1 cellular context compared by ENCODE assay signal in the genomic region with DNA sequence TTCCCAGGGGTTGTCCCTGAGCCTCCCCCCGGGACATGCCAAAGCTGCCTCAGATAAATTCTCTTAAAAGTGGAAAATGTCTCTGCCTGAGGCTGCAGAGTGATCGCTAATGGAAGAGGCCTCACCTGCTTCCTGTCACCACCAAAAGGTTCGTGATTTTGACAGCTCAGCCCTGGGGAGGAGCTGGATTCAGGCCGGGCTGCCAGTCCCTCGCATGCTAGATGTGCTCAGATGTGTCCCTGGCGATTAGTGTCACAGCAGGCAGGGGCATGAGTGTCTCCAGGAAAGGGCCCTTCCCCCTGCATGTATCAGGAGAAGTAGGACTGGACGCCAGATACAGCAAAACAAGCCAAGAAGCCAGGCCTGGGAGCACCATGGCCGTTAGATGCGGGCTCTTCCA.
TF ChIP-seq lines count a peak whose summit lies in the region.

No MANE protein-coding gene starts in this region.

TF ChIP-seq in K562, 482 proteins besides CTCF, POLR2A, EP300 and RAD21:
- TF ChIP-seq, protein P1, sequence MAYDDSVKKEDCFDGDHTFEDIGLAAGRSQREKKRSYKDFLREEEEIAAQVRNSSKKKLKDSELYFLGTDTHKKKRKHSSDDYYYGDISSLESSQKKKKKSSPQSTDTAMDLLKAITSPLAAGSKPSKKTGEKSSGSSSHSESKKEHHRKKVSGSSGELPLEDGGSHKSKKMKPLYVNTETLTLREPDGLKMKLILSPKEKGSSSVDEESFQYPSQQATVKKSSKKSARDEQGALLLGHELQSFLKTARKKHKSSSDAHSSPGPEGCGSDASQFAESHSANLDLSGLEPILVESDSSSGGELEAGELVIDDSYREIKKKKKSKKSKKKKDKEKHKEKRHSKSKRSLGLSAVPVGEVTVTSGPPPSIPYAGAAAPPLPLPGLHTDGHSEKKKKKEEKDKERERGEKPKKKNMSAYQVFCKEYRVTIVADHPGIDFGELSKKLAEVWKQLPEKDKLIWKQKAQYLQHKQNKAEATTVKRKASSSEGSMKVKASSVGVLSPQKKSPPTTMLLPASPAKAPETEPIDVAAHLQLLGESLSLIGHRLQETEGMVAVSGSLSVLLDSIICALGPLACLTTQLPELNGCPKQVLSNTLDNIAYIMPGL (CRISPR knock-in tag; IDR thresholded peaks at IDR 0.05) = no peak
- TF ChIP-seq ZNF445 (CRISPR knock-in tag; IDR thresholded peaks at IDR 0.05; ENCODE audit: low read depth) = no peak
- no peak for TF ChIP-seq MEF2A (IDR thresholded peaks at IDR 0.05; ENCODE audit: control insufficient read depth, low read depth, low read length)
- no peak for TF ChIP-seq ZFPM2 (CRISPR knock-in tag; IDR thresholded peaks at IDR 0.05)
- TF ChIP-seq SIX5 (IDR thresholded peaks at IDR 0.05; ENCODE audit: borderline replicate concordance in 1 of 2, insufficient read depth in 1 of 2, low read depth in 1 of 2, low read length in 2 of 2) = no peak
- TF ChIP-seq, protein P2, sequence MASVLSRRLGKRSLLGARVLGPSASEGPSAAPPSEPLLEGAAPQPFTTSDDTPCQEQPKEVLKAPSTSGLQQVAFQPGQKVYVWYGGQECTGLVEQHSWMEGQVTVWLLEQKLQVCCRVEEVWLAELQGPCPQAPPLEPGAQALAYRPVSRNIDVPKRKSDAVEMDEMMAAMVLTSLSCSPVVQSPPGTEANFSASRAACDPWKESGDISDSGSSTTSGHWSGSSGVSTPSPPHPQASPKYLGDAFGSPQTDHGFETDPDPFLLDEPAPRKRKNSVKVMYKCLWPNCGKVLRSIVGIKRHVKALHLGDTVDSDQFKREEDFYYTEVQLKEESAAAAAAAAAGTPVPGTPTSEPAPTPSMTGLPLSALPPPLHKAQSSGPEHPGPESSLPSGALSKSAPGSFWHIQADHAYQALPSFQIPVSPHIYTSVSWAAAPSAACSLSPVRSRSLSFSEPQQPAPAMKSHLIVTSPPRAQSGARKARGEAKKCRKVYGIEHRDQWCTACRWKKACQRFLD (CRISPR knock-in tag; IDR thresholded peaks at IDR 0.05) = no peak
- TF ChIP-seq GABPB2 (CRISPR knock-in tag; conservative IDR thresholded peaks at IDR 0.05) = no peak
- no peak for TF ChIP-seq GATAD2B (IDR thresholded peaks at IDR 0.05; ENCODE audit: borderline replicate concordance)
- TF ChIP-seq, protein P3, sequence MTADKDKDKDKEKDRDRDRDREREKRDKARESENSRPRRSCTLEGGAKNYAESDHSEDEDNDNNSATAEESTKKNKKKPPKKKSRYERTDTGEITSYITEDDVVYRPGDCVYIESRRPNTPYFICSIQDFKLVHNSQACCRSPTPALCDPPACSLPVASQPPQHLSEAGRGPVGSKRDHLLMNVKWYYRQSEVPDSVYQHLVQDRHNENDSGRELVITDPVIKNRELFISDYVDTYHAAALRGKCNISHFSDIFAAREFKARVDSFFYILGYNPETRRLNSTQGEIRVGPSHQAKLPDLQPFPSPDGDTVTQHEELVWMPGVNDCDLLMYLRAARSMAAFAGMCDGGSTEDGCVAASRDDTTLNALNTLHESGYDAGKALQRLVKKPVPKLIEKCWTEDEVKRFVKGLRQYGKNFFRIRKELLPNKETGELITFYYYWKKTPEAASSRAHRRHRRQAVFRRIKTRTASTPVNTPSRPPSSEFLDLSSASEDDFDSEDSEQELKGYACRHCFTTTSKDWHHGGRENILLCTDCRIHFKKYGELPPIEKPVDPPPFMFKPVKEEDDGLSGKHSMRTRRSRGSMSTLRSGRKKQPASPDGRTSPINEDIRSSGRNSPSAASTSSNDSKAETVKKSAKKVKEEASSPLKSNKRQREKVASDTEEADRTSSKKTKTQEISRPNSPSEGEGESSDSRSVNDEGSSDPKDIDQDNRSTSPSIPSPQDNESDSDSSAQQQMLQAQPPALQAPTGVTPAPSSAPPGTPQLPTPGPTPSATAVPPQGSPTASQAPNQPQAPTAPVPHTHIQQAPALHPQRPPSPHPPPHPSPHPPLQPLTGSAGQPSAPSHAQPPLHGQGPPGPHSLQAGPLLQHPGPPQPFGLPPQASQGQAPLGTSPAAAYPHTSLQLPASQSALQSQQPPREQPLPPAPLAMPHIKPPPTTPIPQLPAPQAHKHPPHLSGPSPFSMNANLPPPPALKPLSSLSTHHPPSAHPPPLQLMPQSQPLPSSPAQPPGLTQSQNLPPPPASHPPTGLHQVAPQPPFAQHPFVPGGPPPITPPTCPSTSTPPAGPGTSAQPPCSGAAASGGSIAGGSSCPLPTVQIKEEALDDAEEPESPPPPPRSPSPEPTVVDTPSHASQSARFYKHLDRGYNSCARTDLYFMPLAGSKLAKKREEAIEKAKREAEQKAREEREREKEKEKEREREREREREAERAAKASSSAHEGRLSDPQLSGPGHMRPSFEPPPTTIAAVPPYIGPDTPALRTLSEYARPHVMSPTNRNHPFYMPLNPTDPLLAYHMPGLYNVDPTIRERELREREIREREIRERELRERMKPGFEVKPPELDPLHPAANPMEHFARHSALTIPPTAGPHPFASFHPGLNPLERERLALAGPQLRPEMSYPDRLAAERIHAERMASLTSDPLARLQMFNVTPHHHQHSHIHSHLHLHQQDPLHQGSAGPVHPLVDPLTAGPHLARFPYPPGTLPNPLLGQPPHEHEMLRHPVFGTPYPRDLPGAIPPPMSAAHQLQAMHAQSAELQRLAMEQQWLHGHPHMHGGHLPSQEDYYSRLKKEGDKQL (CRISPR knock-in tag; IDR thresholded peaks at IDR 0.05; ENCODE audit: borderline replicate concordance) = no peak
- TF ChIP-seq C11orf30 (IDR thresholded peaks at IDR 0.05; ENCODE audit: low read depth) = no peak
- TF ChIP-seq ZKSCAN8 (CRISPR knock-in tag; IDR thresholded peaks at IDR 0.05) = no peak
- no peak for TF ChIP-seq POU5F1 (IDR thresholded peaks at IDR 0.05; ENCODE audit: borderline replicate concordance, low read depth, low read length, partially characterized antibody)
- no peak for TF ChIP-seq HNRNPL (IDR thresholded peaks at IDR 0.05; ENCODE audit: low read depth, low read length)
- TF ChIP-seq PTBP1 (IDR thresholded peaks at IDR 0.05; ENCODE audit: low read depth, low read length) = no peak
- TF ChIP-seq POLR3A (IDR thresholded peaks at IDR 0.05; ENCODE audit: borderline replicate concordance, extremely low read depth, insufficient read depth, insufficient read length) = no peak
- no peak for TF ChIP-seq CXXC5 (CRISPR knock-in tag; IDR thresholded peaks at IDR 0.05)
- no peak for TF ChIP-seq ESRRA (IDR thresholded peaks at IDR 0.05; ENCODE audit: borderline replicate concordance, low read depth)
- no peak for TF ChIP-seq EZH2 (IDR thresholded peaks at IDR 0.05; ENCODE audit: borderline replicate concordance, low read depth, low read length)
- no peak for TF ChIP-seq ZNF239 (CRISPR knock-in tag; IDR thresholded peaks at IDR 0.05)
